ENCODE assay signal across 32 cellular contexts in genomic region chr17:70913086-70913485, GRCh38.
DNase-seq lines count a peak whose midpoint lies in the region; ATAC-seq, FAIRE-seq and TF ChIP-seq lines count a peak whose summit lies in the region.
"Had no signal": no experiment of that assay in that cellular context is flagged by ENCODE, and none has a peak within 500 bp of the region (broad histone marks: within the 10 kb centered on the region; RNA-seq: fewer than 3 reads in every experiment).

No MANE protein-coding gene starts in this region.

- 33% methylated on average over 2 of the region's 2 CpGs for WGBS in liver
- 21% methylated on average over 2 of the region's 2 CpGs for WGBS in HepG2 (ENCODE audit: low lambda C conversion rate)

- H3K9ac ChIP-seq in liver (ENCODE audit: low read depth in 1 of 2, low read length in 2 of 2) (peak overlapping the region in 1 of 2 donors; percentile 23), HepG2 (ENCODE audit: insufficient read depth, low read depth, low read length) (no peak overlapping the region)

- CTCF ChIA-PET in HepG2 (lab: Yijun Ruan, JAX; ENCODE audit: low intra/inter-chr PET ratio, low total read pairs), result no interaction called here

- ATAC-seq in HepG2, result no peak
- ATAC-seq in GM19463 (IDR thresholded peaks at IDR 0.05; ENCODE audit: unreplicated experiment), result no peak
- ATAC-seq: body of pancreas; GM23338; left lung; naive thymus-derived CD8-positive, alpha-beta T cell; PC-3; Right ventricle myocardium inferior had no signal

- peak; percentile 25 to 35 for TF ChIP-seq RAD21 in liver (IDR thresholded peaks at IDR 0.05)
- no peak for TF ChIP-seq RAD21 in HepG2 (CRISPR knock-in tag; IDR thresholded peaks at IDR 0.05)

- BruUV-seq in HepG2 (replicated peaks; lab: Mats Ljungman, UMichigan), result no TSS peak

- H3K4me2 ChIP-seq in HepG2 (ENCODE audit: low read depth, low read length), result no peak overlapping the region
- H3K4me2 ChIP-seq: GM23338 had no signal

- no peaks in the 10 kb centered on the region for H3K79me2 ChIP-seq in HepG2 (ENCODE audit: insufficient read depth, low read length)

- TF ChIP-seq POLR2A in HepG2 (IDR thresholded peaks at IDR 0.05; ENCODE audit: insufficient read depth in 1 of 2, low read depth in 2 of 2, low read length in 2 of 2), result no peak

- intact Hi-C loops in HepG2 (cut with micrococcal nuclease; ENCODE audit: unreplicated experiment) (no loop called here), dorsolateral prefrontal cortex (cut with DNase I) (no loop called here)

- no peak overlapping the region for H3K27ac ChIP-seq in liver (ENCODE audit: low read depth in 1 of 2, low read length in 2 of 2)
- no peak overlapping the region for H3K27ac ChIP-seq in HepG2 (ENCODE audit: extremely low read length, insufficient read depth, low read length)
- H3K27ac ChIP-seq in dorsolateral prefrontal cortex, result no peak overlapping the region
- H3K27ac ChIP-seq: body of pancreas, left lung, skin epidermis, uterus had no signal

- TF ChIP-seq CTCF in liver (IDR thresholded peaks at IDR 0.05; ENCODE audit: low read depth, low read length, missing input control) (no peak), HepG2 (CRISPR knock-in tag; IDR thresholded peaks at IDR 0.05) (no peak), choroid plexus epithelial cell (conservative IDR thresholded peaks at IDR 0.05; ENCODE audit: low read depth, low read length) (no peak), dorsolateral prefrontal cortex (IDR thresholded peaks at IDR 0.05 in 54 of 56, conservative IDR thresholded peaks at IDR 0.05 in 2 of 56; ENCODE audit: low read depth in 1 of 56, partially characterized antibody in 56 of 56) (no peak)

- no peaks in the 10 kb centered on the region for H3K36me3 ChIP-seq in liver (ENCODE audit: control insufficient read depth in 4 of 4, insufficient read depth in 3 of 4, low read depth in 1 of 4, low read length in 3 of 4)
- no peaks in the 10 kb centered on the region for H3K36me3 ChIP-seq in HepG2 (replicated peaks in 1 of 2; ENCODE audit: control insufficient read depth in 1 of 2, insufficient read depth in 2 of 2, low read length in 2 of 2)
- H3K36me3 ChIP-seq: left lung, uterus had no signal

- TF ChIP-seq EP300 in HepG2 (IDR thresholded peaks at IDR 0.05; ENCODE audit: low read depth in 2 of 2, low read length in 2 of 2) (no peak), HepG2 (CRISPR knock-in tag; IDR thresholded peaks at IDR 0.05; ENCODE audit: borderline replicate concordance) (no peak)

- H3K4me1 ChIP-seq in liver (ENCODE audit: control insufficient read depth in 4 of 4, insufficient read depth in 4 of 4, low read length in 3 of 4), result peaks cover 7 to 31% (median 19%) of the 10 kb centered on the region in 4 donors
- H3K4me1 ChIP-seq in HepG2 (ENCODE audit: insufficient read depth, low read length), result no peaks in the 10 kb centered on the region
- H3K4me1 ChIP-seq: body of pancreas, left lung, uterus had no signal

- H4K20me1 ChIP-seq in HepG2 (ENCODE audit: insufficient read depth, low read length), result no peaks in the 10 kb centered on the region

- in situ Hi-C loops in HepG2 (cut with HindIII; ENCODE audit: extremely low pct_ligation_motif_present, low pct_unique_long_range_greater_than_20kb) (no loop called here), ACHN (cut with HindIII; ENCODE audit: low pct_ligation_motif_present, low pct_unique_long_range_greater_than_20kb, low sequenced_read_pairs) (no loop called here)

- no peak overlapping the region for H3K4me3 ChIP-seq in liver (ENCODE audit: low read depth in 1 of 3, low read length in 3 of 3)
- H3K4me3 ChIP-seq in HepG2 (replicated peaks in 1 of 3; ENCODE audit: insufficient read depth in 1 of 3, low read depth in 2 of 3, low read length in 3 of 3), result no peak overlapping the region
- no peak overlapping the region for H3K4me3 ChIP-seq in choroid plexus epithelial cell (ENCODE audit: low read depth, low read length)
- no peak overlapping the region for H3K4me3 ChIP-seq in dorsolateral prefrontal cortex
- H3K4me3 ChIP-seq: body of pancreas, GM23338, left lung, skin epidermis, uterus had no signal

- POLR2A ChIA-PET in HepG2 (lab: Yijun Ruan, JAX), result no interaction called here

- H3K27me3 ChIP-seq in liver (ENCODE audit: control insufficient read depth in 4 of 4, insufficient read depth in 4 of 4, low read length in 3 of 4) (no peaks in the 10 kb centered on the region), HepG2 (ENCODE audit: control insufficient read depth in 1 of 2, insufficient read depth in 2 of 2, low read length in 2 of 2) (no peaks in the 10 kb centered on the region), dorsolateral prefrontal cortex (no peaks in the 10 kb centered on the region)
- H3K27me3 ChIP-seq: body of pancreas, left lung, uterus had no signal

- H3K9me3 ChIP-seq in liver (ENCODE audit: control insufficient read depth in 4 of 4, low read length in 3 of 4) (peaks cover 0 to 5% (median under 1%) of the 10 kb centered on the region in 4 donors), HepG2 (ENCODE audit: low read length) (peaks cover 92% of the 10 kb centered on the region)
- H3K9me3 ChIP-seq: uterus had no signal

- FAIRE-seq in HepG2 (lab: Jason Lieb, UNC), result no peak

- no peak overlapping the region for H2AFZ ChIP-seq in HepG2 (ENCODE audit: low read length)
- H2AFZ ChIP-seq: GM23338 had no signal

- no peak for DNase-seq in HepG2 (ENCODE audit: low spot score)
- peak; percentile 55 for DNase-seq in choroid plexus epithelial cell (ENCODE audit: low read depth)
- DNase-seq in iris pigment epithelial cell (ENCODE audit: low read depth), result peak; percentile 7
- no peak for DNase-seq in ACHN
- DNase-seq in dorsolateral prefrontal cortex, result no peak
- no peak for DNase-seq in GM19238 (ENCODE audit: insufficient read length, low spot score)
- DNase-seq: 8988T; activated CD4-positive, alpha-beta T cell treated with anti-CD3 and anti-CD28 coated beads for 4 hours; activated effector memory CD4-positive, alpha-beta T cell treated with anti-CD3 and anti-CD28 coated beads, Interleukin-2, amount 50 U/mL, for 16 hours; activated naive CD8-positive, alpha-beta T cell treated with anti-CD3 and anti-CD28 coated beads for 36 hours; activated T-cell treated with anti-CD3 and anti-CD28 coated beads, Interleukin-2, amount 50 U/mL, for 1 hour; body of pancreas; C1 segment of cervical spinal cord; COR-L47; DMS79 treated with DMSO at 0.1 percent for 48 hours; effector CD8-positive, alpha-beta T cell; GF-D8; HFFc6; left lung; naive thymus-derived CD8-positive, alpha-beta T cell; NCI-H1092; NCI-H1694 treated with DMSO at 0.1 percent for 48 hours; NCI-H2171; NCI-H510A treated with DMSO at 0.1 percent for 48 hours; nucleus accumbens; PC-3; uterus had no signal

TF ChIP-seq in liver, 16 proteins besides CTCF, POLR2A, EP300 and RAD21:
- peak in 1 of 2 donors; percentile 36 for TF ChIP-seq RXRA (IDR thresholded peaks at IDR 0.05)
- peak; percentile 16 to 38 for TF ChIP-seq HNF4A (conservative IDR thresholded peaks at IDR 0.05)
- no peak for TF ChIP-seq EGR1 (IDR thresholded peaks at IDR 0.05; ENCODE audit: low read depth in 2 of 2)
- TF ChIP-seq YY1 (IDR thresholded peaks at IDR 0.05), result peak; percentile 44
- TF ChIP-seq ZBTB33 (IDR thresholded peaks at IDR 0.05), result peak; percentile 25

TF ChIP-seq in HepG2, 621 proteins besides CTCF, POLR2A, EP300 and RAD21 (continues in another document):
- TF ChIP-seq ZNF280B (CRISPR knock-in tag; IDR thresholded peaks at IDR 0.05; ENCODE audit: borderline replicate concordance) (no peak), ZNF414 (CRISPR knock-in tag; IDR thresholded peaks at IDR 0.05) (no peak), FUBP1 (CRISPR knock-in tag; IDR thresholded peaks at IDR 0.05; ENCODE audit: borderline replicate concordance) (no peak), HDAC6 (IDR thresholded peaks at IDR 0.05; ENCODE audit: low read depth, low read length) (no peak), ATF2 (CRISPR knock-in tag; IDR thresholded peaks at IDR 0.05) (no peak)

Comparison
In these comparisons a context has a peak if more than half of its experiments do, and no peak if none do; other contexts are left out.
1. DNase-seq: peak in choroid plexus epithelial cell (single experiment) and iris pigment epithelial cell (single experiment); none in HepG2 (single experiment), ACHN (single experiment), dorsolateral prefrontal cortex (0 of 10) and GM19238 (single experiment).